ENCODE assay signal across 23 cellular contexts in genomic region chr12:38926501-38926900, GRCh38.
"Had no signal": no experiment of that assay in that cellular context is flagged by ENCODE, and none has a peak within 500 bp of the region (broad histone marks: within the 10 kb centered on the region; RNA-seq: fewer than 3 reads in every experiment).

No MANE protein-coding gene starts in this region.

- H3K4me3 ChIP-seq: colonic mucosa, coronary artery, dorsolateral prefrontal cortex, esophagus muscularis mucosa, esophagus squamous epithelium, gastrocnemius medialis, gastroesophageal sphincter, heart left ventricle, heart right ventricle had no signal

- H3K4me1 ChIP-seq: colonic mucosa, esophagus muscularis mucosa, esophagus squamous epithelium, foreskin keratinocyte, gastrocnemius medialis, gastroesophageal sphincter, heart left ventricle, heart right ventricle had no signal

- H3K36me3 ChIP-seq: colonic mucosa, esophagus muscularis mucosa, esophagus squamous epithelium, gastrocnemius medialis, gastroesophageal sphincter, heart left ventricle, heart right ventricle had no signal

- H3K27ac ChIP-seq: colonic mucosa, coronary artery, dorsolateral prefrontal cortex, epithelial cell of prostate, esophagus muscularis mucosa, esophagus squamous epithelium, foreskin keratinocyte, gastrocnemius medialis, gastroesophageal sphincter, heart left ventricle, heart right ventricle had no signal

- H3K27me3 ChIP-seq: colonic mucosa, esophagus muscularis mucosa, esophagus squamous epithelium, gastrocnemius medialis, gastroesophageal sphincter, heart right ventricle had no signal

- H3K9me3 ChIP-seq: colonic mucosa, esophagus muscularis mucosa, esophagus squamous epithelium, gastrocnemius medialis, gastroesophageal sphincter, heart left ventricle, heart right ventricle had no signal

- DNase-seq: colonic mucosa; cortex of kidney; dermis blood vessel endothelial cell; dorsolateral prefrontal cortex; effector CD4-positive, alpha-beta T cell; effector CD8-positive, alpha-beta T cell; effector memory CD4-positive, alpha-beta T cell; effector memory CD8-positive, alpha-beta T cell; endodermal cell; erythroblast; esophagus squamous epithelium; foreskin fibroblast; foreskin keratinocyte; foreskin melanocyte; gastrocnemius medialis; glutamatergic neuron; head of caudate nucleus; heart left ventricle; heart right ventricle had no signal
